Comparison of ENCODE assay signal across 21 cellular contexts in the genomic region with DNA sequence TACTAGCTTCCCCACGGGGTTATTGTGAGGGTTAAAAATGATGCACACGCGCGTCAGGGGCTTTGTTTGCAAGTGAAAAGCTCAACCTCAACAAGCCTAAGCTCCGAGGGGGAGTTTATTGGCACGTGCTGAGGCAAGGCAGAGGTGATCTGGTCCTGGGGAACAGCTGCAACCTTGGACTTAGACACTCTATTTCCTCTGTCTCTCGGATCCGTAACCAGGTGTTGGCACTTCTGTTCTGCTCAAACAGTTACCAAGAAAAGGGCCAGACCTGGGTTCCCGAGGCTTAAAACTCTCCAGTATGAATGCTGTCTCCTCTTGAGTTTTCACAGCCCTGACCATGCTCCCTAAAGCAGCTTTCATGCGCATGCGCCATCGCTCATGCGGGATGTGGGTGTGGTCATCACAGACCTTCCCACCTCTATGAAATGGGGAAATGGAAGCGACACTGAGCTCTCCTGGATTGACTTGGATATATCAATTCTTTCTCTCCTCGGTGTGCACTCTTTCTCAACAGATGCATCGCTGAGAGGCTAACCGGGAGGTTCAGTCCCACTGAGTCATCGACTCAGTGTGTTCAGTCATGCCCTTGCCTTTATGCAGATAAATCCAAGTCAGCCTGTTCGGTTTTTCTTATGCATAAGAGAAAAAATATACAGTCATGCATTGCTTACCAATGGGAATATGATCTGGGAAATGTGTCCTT. TPM values are rescaled to one million over a fixed set of nuclear protein-coding genes. Genes with fewer than 3 reads are reported as not detected.
DNase-seq lines count a peak whose midpoint lies in the region; FAIRE-seq and TF ChIP-seq lines count a peak whose summit lies in the region.
"Had no signal": no experiment of that assay in that cellular context is flagged by ENCODE, and none has a peak within 500 bp of the region (broad histone marks: within the 10 kb centered on the region; RNA-seq: fewer than 3 reads in every experiment).

No MANE protein-coding gene starts in this region.

- H3K9me3 ChIP-seq in keratinocyte (ENCODE audit: control insufficient read depth, low read depth, low read length), result no peaks in the 10 kb centered on the region
- H3K9me3 ChIP-seq: SJCRH30, uterus had no signal

- peaks cover 17% of the 10 kb centered on the region for H3K4me1 ChIP-seq in keratinocyte (ENCODE audit: control insufficient read depth, extremely low read depth, insufficient read depth, low read length)
- H3K4me1 ChIP-seq: SJCRH30, uterus had no signal

- FAIRE-seq in keratinocyte (lab: Jason Lieb, UNC), result peak; percentile 99
- FAIRE-seq: endometrium, small intestine had no signal

- no peaks in the 10 kb centered on the region for H3K27me3 ChIP-seq in keratinocyte (ENCODE audit: control insufficient read depth, extremely low read depth, insufficient read depth, low read length)
- H3K27me3 ChIP-seq: SJCRH30, uterus had no signal

- no peaks in the 10 kb centered on the region for H3K79me2 ChIP-seq in keratinocyte (ENCODE audit: control insufficient read depth, insufficient read depth, low read length)

- peak overlapping the region; percentile 70 for H3K9ac ChIP-seq in keratinocyte (ENCODE audit: control insufficient read depth, extremely low read depth, insufficient read depth, low read length)

- H3K27ac ChIP-seq in keratinocyte (ENCODE audit: control insufficient read depth, insufficient read depth, low read length), result peak overlapping the region; percentile 85
- H3K27ac ChIP-seq: coronary artery, SJCRH30, uterus, VCaP had no signal

- H3K9me1 ChIP-seq in keratinocyte (ENCODE audit: control insufficient read depth, extremely low read depth, insufficient read depth, low read length), result no peaks in the 10 kb centered on the region

- H3K36me3 ChIP-seq in keratinocyte (ENCODE audit: control insufficient read depth in 2 of 2, extremely low read depth in 1 of 2, insufficient read depth in 2 of 2, low read length in 2 of 2), result no peaks in the 10 kb centered on the region
- H3K36me3 ChIP-seq: SJCRH30, uterus had no signal

- peak overlapping the region; percentile 70 for H2AFZ ChIP-seq in keratinocyte (ENCODE audit: control insufficient read depth, low read length)

- no peaks in the 10 kb centered on the region for H4K20me1 ChIP-seq in keratinocyte (ENCODE audit: control insufficient read depth, extremely low read depth, insufficient read depth, low read length)

- H3K4me3 ChIP-seq in cardiac fibroblast (replicated peaks in 1 of 2; ENCODE audit: low read depth in 2 of 2, low read length in 2 of 2), result no peak overlapping the region
- peak overlapping the region in 2 of 3 experiments; percentile 21 to 36 for H3K4me3 ChIP-seq in keratinocyte (ENCODE audit: control insufficient read depth in 2 of 3, extremely low read depth in 1 of 3, insufficient read depth in 2 of 3, low read depth in 1 of 3, low read length in 3 of 3)
- H3K4me3 ChIP-seq: coronary artery, SJCRH30, uterus had no signal

- TF ChIP-seq CTCF in cardiac fibroblast (IDR thresholded peaks at IDR 0.05; ENCODE audit: low read depth, low read length), result no peak
- TF ChIP-seq CTCF in keratinocyte (optimal IDR thresholded peaks at IDR 0.05 in 1 of 3, IDR thresholded peaks at IDR 0.05 in 1 of 3, conservative IDR thresholded peaks at IDR 0.05 in 1 of 3; ENCODE audit: extremely low read depth in 1 of 3, insufficient read depth in 2 of 3, low read length in 3 of 3), result no peak

- dilution Hi-C loops in keratinocyte (cut with MboI; ENCODE audit: extremely low pct_ligation_motif_present, low sequenced_read_pairs), result no loop called here

- H3K4me2 ChIP-seq in keratinocyte (ENCODE audit: control insufficient read depth, extremely low read depth, insufficient read depth, low read depth, low read length), result peak overlapping the region; percentile 88

- DNase-seq in DMS53 (lab: John Stamatoyannopoulos, UW) (peak; percentile 90), NCI-H187 treated with DMSO at 0.1 percent for 48 hours (lab: John Stamatoyannopoulos, UW) (peak; percentile 17), cardiac fibroblast (ENCODE audit: low read depth in 2 of 2) (peak; percentile 40 to 59), keratinocyte (ENCODE audit: low read depth, low spot score) (peak; percentile 90), DMS 273 (lab: John Stamatoyannopoulos, UW; ENCODE audit: unreplicated experiment) (no peak), H4 (ENCODE audit: low spot score) (no peak), middle frontal gyrus (ENCODE audit: extremely low spot score, low spot score) (no peak)
- no peak for DNase-seq in activated CD4-positive, alpha-beta T cell treated with anti-CD3 and anti-CD28 coated beads for 4 hours
- DNase-seq: activated CD4-positive, alpha-beta memory T cell treated with anti-CD3 and anti-CD28 coated beads for 36 hours; activated naive CD4-positive, alpha-beta T cell treated with anti-CD3 and anti-CD28 coated beads for 36 hours; Karpas-422; left cardiac atrium; NCI-H1105; NCI-H2171; SJCRH30; small intestine; stimulated activated CD4-positive, alpha-beta T cell treated with anti-CD3 and anti-CD28 coated beads, Interleukin-4, amount 100 ng/mL, for 24 hours; uterus had no signal

RNA-seq across cellular contexts. Expression of a gene that starts 19.9 kb away (rescaled TPM):
- polyA plus RNA-seq in keratinocyte, result 40.4 to 53.9 TPM (median 47.0 TPM) in 3 replicates
- 13.5 TPM for polyA plus RNA-seq in keratinocyte (2011; ENCODE audit: low read depth)
- 42.4 and 68.1 TPM in 2 replicates for polyA plus RNA-seq in keratinocyte (2011; cell fraction: cytosol; rRNA removed)
- polyA plus RNA-seq in keratinocyte (2011; cell fraction: nucleus; rRNA removed), result 64.7 and 66.8 TPM in 2 replicates
- polyA plus RNA-seq in keratinocyte (2012; ENCODE audit: low replicate concordance), result 22.9 and 43.5 TPM in 2 replicates
- polyA minus RNA-seq in keratinocyte, result 24.2 to 57.1 TPM (median 52.3 TPM) in 3 replicates
- polyA minus RNA-seq in keratinocyte (2011; cell fraction: cytosol; rRNA and poly(A)+ RNA removed), result 36.8 TPM
- 14.5 and 32.2 TPM in 2 replicates for polyA minus RNA-seq in keratinocyte (2011; cell fraction: nucleus; rRNA and poly(A)+ RNA removed)
- total RNA-seq in H4 (2014; rRNA removed; shearing (Covaris generic)), result 38.5 and 48.0 TPM in 2 replicates

Comparison
In these comparisons a context has a peak if more than half of its experiments do, and no peak if none do; other contexts are left out.
1. DNase-seq: peak in DMS53 (single experiment), NCI-H187 treated with DMSO at 0.1 percent for 48 hours (single experiment), cardiac fibroblast (2 of 2) and keratinocyte (single experiment); none in DMS 273 (single experiment), H4 (single experiment), activated CD4-positive, alpha-beta T cell treated with anti-CD3 and anti-CD28 coated beads for 4 hours (0 of 2) and middle frontal gyrus (single experiment).
2. H3K4me3 ChIP-seq: peak in keratinocyte (2 of 3); none in cardiac fibroblast (0 of 2).